In the genomic region with DNA sequence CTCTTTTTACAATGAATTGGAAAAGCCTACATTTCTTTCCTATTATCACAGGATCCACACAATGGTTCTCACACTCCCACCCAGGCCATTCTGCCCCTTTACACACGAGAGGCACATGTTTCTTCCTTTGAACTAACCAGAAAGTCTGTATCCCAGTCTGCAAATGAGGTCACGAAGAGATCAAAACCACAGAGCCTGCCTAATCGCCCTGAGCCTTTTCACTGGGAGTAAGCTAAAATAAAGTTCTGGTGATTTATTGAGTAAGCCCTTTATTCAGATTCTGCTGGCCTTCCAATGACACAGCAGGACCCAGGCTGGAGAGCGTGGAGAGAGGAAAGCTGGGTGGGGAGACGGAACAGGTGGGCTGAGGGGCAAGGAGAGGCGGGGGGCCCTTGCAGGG, we compare ENCODE assay signal across 11 cellular contexts.
DNase-seq lines count a peak whose midpoint lies in the region; ATAC-seq and TF ChIP-seq lines count a peak whose summit lies in the region.
"Had no signal": no experiment of that assay in that cellular context is flagged by ENCODE, and none has a peak within 500 bp of the region (broad histone marks: within the 10 kb centered on the region; RNA-seq: fewer than 3 reads in every experiment).

No MANE protein-coding gene starts in this region.

- no peak overlapping the region for H3K4me3 Mint-ChIP-seq in WTC11

- H3K27ac Mint-ChIP-seq in WTC11: 0 out of 2 replicates have a peak overlapping the region, but pooled peaks have one; percentile 0

- H3K4me1 ChIP-seq in HEK293 (ENCODE audit: control insufficient read depth, insufficient read depth, low read length): peaks cover 5% of the 10 kb centered on the region; the same call in 1 of the 2 replicates

- H3K4me1 Mint-ChIP-seq in WTC11: no peaks in the 10 kb centered on the region

- POLR2A ChIA-PET in HEK293 (lab: Yijun Ruan, JAX) (no interaction called here), WTC11 (lab: Charles Lee) (no interaction called here)

- H3K36me3 Mint-ChIP-seq in WTC11: peaks cover 52% of the 10 kb centered on the region

- H3K4me3 ChIP-seq in HEK293 (ENCODE audit: low read depth, low read length) (no peak overlapping the region), skin epidermis (no peak overlapping the region)
- H3K4me3 ChIP-seq: lung had no signal

- H3K9me3 Mint-ChIP-seq in WTC11: no peaks in the 10 kb centered on the region

- H3K36me3 ChIP-seq in HEK293 (ENCODE audit: control insufficient read depth in 2 of 2, insufficient read depth in 1 of 2, low read length in 2 of 2): peaks cover 0 to 29% of the 10 kb centered on the region in 2 experiments; a peak in 1 of 3 replicates

- TF ChIP-seq CTCF in HEK293 (tag by site-specific recombination; IDR thresholded peaks at IDR 0.05) (no peak), WTC11 (IDR thresholded peaks at IDR 0.05) (no peak)

- H3K9me3 ChIP-seq in HEK293 (ENCODE audit: control insufficient read depth, insufficient read depth, low read depth, low read length): no peaks in the 10 kb centered on the region

- CTCF ChIA-PET in HEK293 (lab: Yijun Ruan, JAX) (interaction anchor here (2.0 kb wide), 1 partner anchor 325 kb away, joined by 4 read pairs; no protein-coding TSS in a partner anchor), WTC11 (lab: Charles Lee) (interaction anchor here (0.7 kb wide), 1 partner anchor 173 kb away, joined by 3 read pairs; no protein-coding TSS in a partner anchor)

- H3K27ac ChIP-seq in HEK293 (ENCODE audit: extremely low read depth, low read depth, low read length) (0 out of 2 replicates have a peak overlapping the region, but pooled peaks have one; percentile 21), skin epidermis (peak overlapping the region in 11 of 21 experiments; percentile 11 to 71 (median 44))

- no peaks in the 10 kb centered on the region for H3K27me3 Mint-ChIP-seq in WTC11 (ENCODE audit: low read depth)

- no peak for ATAC-seq in WTC11
- no peak for ATAC-seq in GM18870 (IDR thresholded peaks at IDR 0.05; ENCODE audit: unreplicated experiment)
- ATAC-seq in HG02623 (IDR thresholded peaks at IDR 0.05; ENCODE audit: unreplicated experiment): no peak

- DNase-seq in WTC11 (ENCODE audit: low spot score) (no peak), hepatic stellate cell (ENCODE audit: low spot score) (peak; percentile 41), COR-L47 (lab: John Stamatoyannopoulos, UW) (no peak)
- DNase-seq: DMS79, MV-4-11, SW 1271 had no signal

TF ChIP-seq in HEK293, 187 proteins besides CTCF, POLR2A, EP300 and RAD21:
- TF ChIP-seq ZNF132 (tag by site-specific recombination; IDR thresholded peaks at IDR 0.05; ENCODE audit: borderline replicate concordance) (no peak), ZIC2 (tag by site-specific recombination; IDR thresholded peaks at IDR 0.05) (0 out of 2 replicates have a peak, but pooled peaks have one; percentile 20), FEZF1 (tag by site-specific recombination; IDR thresholded peaks at IDR 0.05) (0 out of 2 replicates have a peak, but pooled peaks have one; percentile 9), ZNF555 (tag by site-specific recombination; conservative IDR thresholded peaks at IDR 0.05) (no peak), SP3 (tag by site-specific recombination; IDR thresholded peaks at IDR 0.05) (no peak), ZBTB8A (tag by site-specific recombination; IDR thresholded peaks at IDR 0.05) (peak; percentile 36; the same call in 1 of the 2 replicates), ZNF530 (tag by site-specific recombination; IDR thresholded peaks at IDR 0.05; ENCODE audit: low read depth) (no peak), ZNF677 (tag by site-specific recombination; IDR thresholded peaks at IDR 0.05) (no peak), ZNF514 (tag by site-specific recombination; IDR thresholded peaks at IDR 0.05) (no peak), MEIS1 (CRISPR knock-in tag; IDR thresholded peaks at IDR 0.05; ENCODE audit: borderline replicate concordance) (no peak), ZNF600 (tag by site-specific recombination; IDR thresholded peaks at IDR 0.05) (peak; percentile 39; the same call in 1 of the 2 replicates), ZNF433 (tag by site-specific recombination; IDR thresholded peaks at IDR 0.05; ENCODE audit: low read depth) (no peak), ZNF211 (tag by site-specific recombination; IDR thresholded peaks at IDR 0.05; ENCODE audit: low read depth) (no peak)
- TF ChIP-seq, protein P1, sequence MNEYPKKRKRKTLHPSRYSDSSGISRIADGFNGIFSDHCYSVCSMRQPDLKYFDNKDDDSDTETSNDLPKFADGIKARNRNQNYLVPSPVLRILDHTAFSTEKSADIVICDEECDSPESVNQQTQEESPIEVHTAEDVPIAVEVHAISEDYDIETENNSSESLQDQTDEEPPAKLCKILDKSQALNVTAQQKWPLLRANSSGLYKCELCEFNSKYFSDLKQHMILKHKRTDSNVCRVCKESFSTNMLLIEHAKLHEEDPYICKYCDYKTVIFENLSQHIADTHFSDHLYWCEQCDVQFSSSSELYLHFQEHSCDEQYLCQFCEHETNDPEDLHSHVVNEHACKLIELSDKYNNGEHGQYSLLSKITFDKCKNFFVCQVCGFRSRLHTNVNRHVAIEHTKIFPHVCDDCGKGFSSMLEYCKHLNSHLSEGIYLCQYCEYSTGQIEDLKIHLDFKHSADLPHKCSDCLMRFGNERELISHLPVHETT (tag by site-specific recombination; IDR thresholded peaks at IDR 0.05): no peak

TF ChIP-seq in WTC11, 78 proteins besides CTCF, POLR2A, EP300 and RAD21 (continues in another document):
- no peak for TF ChIP-seq CREM (CRISPR knock-in tag; IDR thresholded peaks at IDR 0.05)
- TF ChIP-seq, protein P2, sequence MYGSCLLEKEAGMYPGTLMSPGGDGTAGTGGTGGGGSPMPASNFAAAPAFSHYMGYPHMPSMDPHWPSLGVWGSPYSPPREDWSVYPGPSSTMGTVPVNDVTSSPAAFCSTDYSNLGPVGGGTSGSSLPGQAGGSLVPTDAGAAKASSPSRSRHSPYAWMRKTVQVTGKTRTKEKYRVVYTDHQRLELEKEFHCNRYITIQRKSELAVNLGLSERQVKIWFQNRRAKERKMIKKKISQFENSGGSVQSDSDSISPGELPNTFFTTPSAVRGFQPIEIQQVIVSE (CRISPR knock-in tag; IDR thresholded peaks at IDR 0.05; ENCODE audit: borderline replicate concordance): no peak
- TF ChIP-seq, protein P3, sequence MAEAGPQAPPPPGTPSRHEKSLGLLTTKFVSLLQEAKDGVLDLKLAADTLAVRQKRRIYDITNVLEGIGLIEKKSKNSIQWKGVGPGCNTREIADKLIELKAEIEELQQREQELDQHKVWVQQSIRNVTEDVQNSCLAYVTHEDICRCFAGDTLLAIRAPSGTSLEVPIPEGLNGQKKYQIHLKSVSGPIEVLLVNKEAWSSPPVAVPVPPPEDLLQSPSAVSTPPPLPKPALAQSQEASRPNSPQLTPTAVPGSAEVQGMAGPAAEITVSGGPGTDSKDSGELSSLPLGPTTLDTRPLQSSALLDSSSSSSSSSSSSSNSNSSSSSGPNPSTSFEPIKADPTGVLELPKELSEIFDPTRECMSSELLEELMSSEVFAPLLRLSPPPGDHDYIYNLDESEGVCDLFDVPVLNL (CRISPR knock-in tag; IDR thresholded peaks at IDR 0.05; ENCODE audit: borderline replicate concordance, low read depth): no peak
- no peak for TF ChIP-seq CBFB (CRISPR knock-in tag; IDR thresholded peaks at IDR 0.05; ENCODE audit: low read depth)
- no peak for TF ChIP-seq SMAD4 (CRISPR knock-in tag; IDR thresholded peaks at IDR 0.05)
- TF ChIP-seq ZNF121 (CRISPR knock-in tag; IDR thresholded peaks at IDR 0.05): no peak
- TF ChIP-seq, protein P4, sequence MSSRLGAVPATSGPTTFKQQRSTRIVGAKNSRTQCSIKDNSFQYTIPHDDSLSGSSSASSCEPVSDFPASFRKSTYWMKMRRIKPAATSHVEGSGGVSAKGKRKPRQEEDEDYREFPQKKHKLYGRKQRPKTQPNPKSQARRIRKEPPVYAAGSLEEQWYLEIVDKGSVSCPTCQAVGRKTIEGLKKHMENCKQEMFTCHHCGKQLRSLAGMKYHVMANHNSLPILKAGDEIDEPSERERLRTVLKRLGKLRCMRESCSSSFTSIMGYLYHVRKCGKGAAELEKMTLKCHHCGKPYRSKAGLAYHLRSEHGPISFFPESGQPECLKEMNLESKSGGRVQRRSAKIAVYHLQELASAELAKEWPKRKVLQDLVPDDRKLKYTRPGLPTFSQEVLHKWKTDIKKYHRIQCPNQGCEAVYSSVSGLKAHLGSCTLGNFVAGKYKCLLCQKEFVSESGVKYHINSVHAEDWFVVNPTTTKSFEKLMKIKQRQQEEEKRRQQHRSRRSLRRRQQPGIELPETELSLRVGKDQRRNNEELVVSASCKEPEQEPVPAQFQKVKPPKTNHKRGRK (CRISPR knock-in tag; IDR thresholded peaks at IDR 0.05; ENCODE audit: borderline replicate concordance): no peak
- no peak for TF ChIP-seq RORB (CRISPR knock-in tag; IDR thresholded peaks at IDR 0.05)
- TF ChIP-seq JUN (CRISPR knock-in tag; IDR thresholded peaks at IDR 0.05): no peak
- TF ChIP-seq, protein P5, sequence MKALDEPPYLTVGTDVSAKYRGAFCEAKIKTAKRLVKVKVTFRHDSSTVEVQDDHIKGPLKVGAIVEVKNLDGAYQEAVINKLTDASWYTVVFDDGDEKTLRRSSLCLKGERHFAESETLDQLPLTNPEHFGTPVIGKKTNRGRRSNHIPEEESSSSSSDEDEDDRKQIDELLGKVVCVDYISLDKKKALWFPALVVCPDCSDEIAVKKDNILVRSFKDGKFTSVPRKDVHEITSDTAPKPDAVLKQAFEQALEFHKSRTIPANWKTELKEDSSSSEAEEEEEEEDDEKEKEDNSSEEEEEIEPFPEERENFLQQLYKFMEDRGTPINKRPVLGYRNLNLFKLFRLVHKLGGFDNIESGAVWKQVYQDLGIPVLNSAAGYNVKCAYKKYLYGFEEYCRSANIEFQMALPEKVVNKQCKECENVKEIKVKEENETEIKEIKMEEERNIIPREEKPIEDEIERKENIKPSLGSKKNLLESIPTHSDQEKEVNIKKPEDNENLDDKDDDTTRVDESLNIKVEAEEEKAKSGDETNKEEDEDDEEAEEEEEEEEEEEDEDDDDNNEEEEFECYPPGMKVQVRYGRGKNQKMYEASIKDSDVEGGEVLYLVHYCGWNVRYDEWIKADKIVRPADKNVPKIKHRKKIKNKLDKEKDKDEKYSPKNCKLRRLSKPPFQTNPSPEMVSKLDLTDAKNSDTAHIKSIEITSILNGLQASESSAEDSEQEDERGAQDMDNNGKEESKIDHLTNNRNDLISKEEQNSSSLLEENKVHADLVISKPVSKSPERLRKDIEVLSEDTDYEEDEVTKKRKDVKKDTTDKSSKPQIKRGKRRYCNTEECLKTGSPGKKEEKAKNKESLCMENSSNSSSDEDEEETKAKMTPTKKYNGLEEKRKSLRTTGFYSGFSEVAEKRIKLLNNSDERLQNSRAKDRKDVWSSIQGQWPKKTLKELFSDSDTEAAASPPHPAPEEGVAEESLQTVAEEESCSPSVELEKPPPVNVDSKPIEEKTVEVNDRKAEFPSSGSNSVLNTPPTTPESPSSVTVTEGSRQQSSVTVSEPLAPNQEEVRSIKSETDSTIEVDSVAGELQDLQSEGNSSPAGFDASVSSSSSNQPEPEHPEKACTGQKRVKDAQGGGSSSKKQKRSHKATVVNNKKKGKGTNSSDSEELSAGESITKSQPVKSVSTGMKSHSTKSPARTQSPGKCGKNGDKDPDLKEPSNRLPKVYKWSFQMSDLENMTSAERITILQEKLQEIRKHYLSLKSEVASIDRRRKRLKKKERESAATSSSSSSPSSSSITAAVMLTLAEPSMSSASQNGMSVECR (CRISPR knock-in tag; IDR thresholded peaks at IDR 0.05; ENCODE audit: borderline replicate concordance): no peak
